In the genomic region with DNA sequence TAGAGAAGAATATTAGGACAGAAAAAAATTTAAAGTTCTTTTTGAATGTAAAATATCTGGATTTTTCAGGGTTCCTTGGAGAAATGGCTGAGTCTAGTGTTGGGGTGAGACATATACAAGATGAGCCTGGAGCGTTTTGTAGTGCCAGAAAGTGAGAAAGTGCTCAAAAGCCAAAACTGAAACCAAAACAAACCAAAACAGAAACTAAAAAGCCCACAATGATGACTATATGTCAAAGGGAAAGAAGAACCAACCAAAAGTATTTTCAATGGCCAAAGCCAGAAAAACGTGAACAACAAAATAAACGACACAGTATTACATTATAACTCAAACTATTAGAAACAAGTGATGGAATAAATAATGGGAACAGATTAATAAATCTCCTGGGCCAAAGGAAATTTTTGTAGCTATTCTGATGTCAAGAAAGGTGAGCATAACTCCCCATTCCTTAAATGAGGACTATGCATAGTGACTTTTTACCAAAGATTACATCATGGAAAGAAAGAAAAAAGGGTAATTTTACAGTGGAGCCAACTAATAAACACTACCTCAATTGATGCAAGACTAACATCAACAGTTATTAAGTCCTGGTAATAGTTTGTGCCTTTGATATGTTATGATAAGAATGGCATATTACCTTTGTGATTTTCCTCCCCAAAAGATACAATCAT, we compare ENCODE assay signal across 11 cellular contexts.
DNase-seq lines count a peak whose midpoint lies in the region; ATAC-seq and TF ChIP-seq lines count a peak whose summit lies in the region.
"Had no signal": no experiment of that assay in that cellular context is flagged by ENCODE, and none has a peak within 500 bp of the region (broad histone marks: within the 10 kb centered on the region; RNA-seq: fewer than 3 reads in every experiment).

No MANE protein-coding gene starts in this region.

- H3K4me1 ChIP-seq in suprapubic skin = no peaks in the 10 kb centered on the region

- no peaks in the 10 kb centered on the region for H3K9me3 ChIP-seq in suprapubic skin

- no peaks in the 10 kb centered on the region for H3K4me1 Mint-ChIP-seq in effector memory CD8-positive, alpha-beta T cell (ENCODE audit: low read depth in 2 of 2)
- H3K4me1 Mint-ChIP-seq in activated naive CD4-positive, alpha-beta T cell treated with anti-CD3 and anti-CD28 coated beads for 36 hours (ENCODE audit: low read depth) = no peaks in the 10 kb centered on the region

- no peaks in the 10 kb centered on the region for H3K36me3 ChIP-seq in suprapubic skin

- DNase-seq in effector memory CD8-positive, alpha-beta T cell = no peak
- DNase-seq in suprapubic skin (ENCODE audit: low spot score in 2 of 2) (no peak), RWPE1 (ENCODE audit: low spot score) (no peak), NCI-H2029 (lab: John Stamatoyannopoulos, UW) (no peak)
- DNase-seq in activated naive CD4-positive, alpha-beta T cell treated with anti-CD3 and anti-CD28 coated beads for 36 hours = no peak
- DNase-seq: activated B cell treated with CpG ODN at 0.5 μM for 24 hours; hypothalamus; stimulated activated CD4-positive, alpha-beta T cell treated with anti-CD3 and anti-CD28 coated beads, Interleukin-4, amount 100 ng/mL, for 4 hours had no signal

- H3K27ac ChIP-seq in suprapubic skin = no peak overlapping the region
- H3K27ac ChIP-seq in RWPE1 = no peak overlapping the region

- 68% methylated on average over 3 of the region's 3 CpGs for WGBS in suprapubic skin

- intact Hi-C loops in activated naive CD4-positive, alpha-beta T cell treated with anti-CD3 and anti-CD28 coated beads for 36 hours (cut with micrococcal nuclease) = no loop called here

- H3K27me3 ChIP-seq in suprapubic skin = no peaks in the 10 kb centered on the region

- H3K36me3 Mint-ChIP-seq in effector memory CD8-positive, alpha-beta T cell (ENCODE audit: insufficient read depth) = no peaks in the 10 kb centered on the region
- H3K36me3 Mint-ChIP-seq in activated naive CD4-positive, alpha-beta T cell treated with anti-CD3 and anti-CD28 coated beads for 36 hours (ENCODE audit: low read depth) = no peaks in the 10 kb centered on the region

- no peaks in the 10 kb centered on the region for H3K9me3 Mint-ChIP-seq in effector memory CD8-positive, alpha-beta T cell
- peaks cover 1% of the 10 kb centered on the region for H3K9me3 Mint-ChIP-seq in activated naive CD4-positive, alpha-beta T cell treated with anti-CD3 and anti-CD28 coated beads for 36 hours
- H3K9me3 Mint-ChIP-seq: activated B cell treated with CpG ODN at 0.5 μM for 24 hours had no signal

- POLR2A ChIA-PET in RWPE1 (lab: Yijun Ruan, JAX; ENCODE audit: low non-redundant PET) = no interaction called here

- ATAC-seq in GM18508 (IDR thresholded peaks at IDR 0.05; ENCODE audit: insufficient read depth, unreplicated experiment) = peak; percentile 98
- ATAC-seq in GM21717 (IDR thresholded peaks at IDR 0.05; ENCODE audit: unreplicated experiment) = peak; percentile 100
- peak; percentile 100 for ATAC-seq in HG03565 (IDR thresholded peaks at IDR 0.05; ENCODE audit: unreplicated experiment)
- peak; percentile 42 for ATAC-seq in effector memory CD8-positive, alpha-beta T cell (replicated peaks)

- CTCF ChIA-PET in RWPE1 (lab: Yijun Ruan, JAX) = no interaction called here
- CTCF ChIA-PET in activated naive CD4-positive, alpha-beta T cell treated with anti-CD3 and anti-CD28 coated beads for 36 hours (lab: Charles Lee) = no interaction called here

- TF ChIP-seq CTCF in suprapubic skin (IDR thresholded peaks at IDR 0.05) = no peak
- TF ChIP-seq CTCF in RWPE1 (conservative IDR thresholded peaks at IDR 0.05; ENCODE audit: low read depth) = no peak

- H3K27ac Mint-ChIP-seq in effector memory CD8-positive, alpha-beta T cell = peak overlapping the region in 1 of 2 donors; percentile 26
- H3K27ac Mint-ChIP-seq in activated naive CD4-positive, alpha-beta T cell treated with anti-CD3 and anti-CD28 coated beads for 36 hours = no peak overlapping the region
- H3K27ac Mint-ChIP-seq: activated B cell treated with CpG ODN at 0.5 μM for 24 hours had no signal

- H3K4me3 ChIP-seq in suprapubic skin = no peak overlapping the region

- TF ChIP-seq POLR2A in suprapubic skin (IDR thresholded peaks at IDR 0.05) = no peak

- no peaks in the 10 kb centered on the region for H3K27me3 Mint-ChIP-seq in effector memory CD8-positive, alpha-beta T cell
- H3K27me3 Mint-ChIP-seq in activated naive CD4-positive, alpha-beta T cell treated with anti-CD3 and anti-CD28 coated beads for 36 hours (ENCODE audit: low read depth) = no peaks in the 10 kb centered on the region
- H3K27me3 Mint-ChIP-seq: activated B cell treated with CpG ODN at 0.5 μM for 24 hours had no signal

- peak overlapping the region in 1 of 2 donors; percentile 15 for H3K4me3 Mint-ChIP-seq in effector memory CD8-positive, alpha-beta T cell
- H3K4me3 Mint-ChIP-seq in activated naive CD4-positive, alpha-beta T cell treated with anti-CD3 and anti-CD28 coated beads for 36 hours = no peak overlapping the region
- H3K4me3 Mint-ChIP-seq: activated B cell treated with CpG ODN at 0.5 μM for 24 hours had no signal

- TF ChIP-seq EP300 in suprapubic skin (IDR thresholded peaks at IDR 0.05) = no peak

Comparison
In these comparisons a context has a peak if more than half of its experiments do, and no peak if none do; other contexts are left out.
1. ATAC-seq: peak in every context shown above with its lines; median percentile 100 in GM21717; 100 in HG03565; 98 in GM18508; 42 in effector memory CD8-positive, alpha-beta T cell.